In the genomic region with DNA sequence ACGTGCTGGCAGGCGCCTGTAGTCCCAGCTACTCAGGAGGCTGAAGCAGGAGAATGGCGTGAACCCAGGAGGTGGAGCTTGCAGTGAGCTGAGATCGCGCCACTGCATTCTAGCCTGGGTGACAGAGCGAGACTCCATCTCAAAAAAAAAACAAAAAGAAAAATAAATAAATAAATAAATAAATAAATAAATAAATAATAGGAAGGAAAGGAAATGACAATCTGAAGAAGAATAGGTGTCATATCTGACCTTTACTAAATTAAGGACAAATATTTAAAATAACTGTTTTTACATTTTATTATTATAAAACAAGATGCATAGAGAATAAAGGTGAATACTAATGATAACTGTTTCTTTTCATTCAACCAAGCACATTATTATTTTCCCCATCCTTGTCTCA, we compare ENCODE assay signal across 2 cellular contexts. TPM values are rescaled to one million over a fixed set of nuclear protein-coding genes. Genes with fewer than 3 reads are reported as not detected.
"Had no signal": no experiment of that assay in that cellular context is flagged by ENCODE, and none has a peak within 500 bp of the region (broad histone marks: within the 10 kb centered on the region; RNA-seq: fewer than 3 reads in every experiment).

No MANE protein-coding gene starts in this region.

RNA-seq across cellular contexts. Expression of a gene that starts 40.9 kb away (rescaled TPM):
- polyA plus RNA-seq: HepG2, IMR-90 had no signal
